20 cellular contexts compared by ENCODE assay signal in the genomic region with DNA sequence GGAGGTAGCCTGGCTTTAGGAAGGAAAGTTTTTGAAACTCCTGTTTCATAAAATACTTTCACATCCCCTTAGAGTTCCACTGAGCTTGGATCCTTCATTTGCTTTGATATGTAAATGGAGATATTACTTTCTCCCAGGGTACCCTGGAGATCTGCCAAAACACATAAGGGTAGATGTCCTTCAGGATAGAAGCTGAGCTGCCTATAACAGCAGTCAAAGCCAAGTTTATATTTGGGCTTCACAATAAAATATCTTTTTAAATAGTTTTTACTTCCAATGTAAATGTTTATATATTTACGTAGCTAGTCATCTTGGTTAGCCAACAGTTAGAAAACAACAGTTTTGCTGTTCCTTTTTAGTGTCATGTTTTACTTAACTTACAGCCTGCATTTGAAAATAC.
"Had no signal": no experiment of that assay in that cellular context is flagged by ENCODE, and none has a peak within 500 bp of the region (broad histone marks: within the 10 kb centered on the region; RNA-seq: fewer than 3 reads in every experiment).

No MANE protein-coding gene starts in this region.

- H3K36me3 ChIP-seq: right atrium auricular region, transverse colon, vagina had no signal

- H3K4me3 ChIP-seq: dorsolateral prefrontal cortex, right atrium auricular region, skin epidermis, transverse colon, vagina had no signal

- ATAC-seq: left ventricle myocardium superior, T-helper 17 cell had no signal

- H3K27ac ChIP-seq: dorsolateral prefrontal cortex, right atrium auricular region, skin epidermis, transverse colon, vagina had no signal

- H3K27me3 ChIP-seq: right atrium auricular region, transverse colon, vagina had no signal

- DNase-seq: activated CD4-positive, alpha-beta T cell treated with anti-CD3 and anti-CD28 coated beads, Interleukin-2, amount 10 ng/mL, durations not matched to agents 24 days and 14 days; activated CD4-positive, CD25-positive, alpha-beta regulatory T cell; activated CD8-positive, alpha-beta memory T cell treated with anti-CD3 and anti-CD28 coated beads, Interleukin-2, amount 50 U/mL, for 48 hours; activated naive CD4-positive, alpha-beta T cell; anterior cingulate cortex; dorsolateral prefrontal cortex; erythroblast; hypothalamus; kidney glomerular epithelial cell; left ventricle myocardium superior; nephron progenitor cell; occipital lobe; stimulated activated CD4-positive, alpha-beta T cell treated with anti-CD3 and anti-CD28 coated beads, Interleukin-4, amount 100 ng/mL, for 24 hours; stimulated activated naive CD4-positive, alpha-beta T cell; substantia nigra; T-helper 17 cell; transverse colon had no signal

- H3K9me3 ChIP-seq: right atrium auricular region, transverse colon, vagina had no signal

- H3K4me1 ChIP-seq: right atrium auricular region, transverse colon, vagina had no signal
